ENCODE assay signal across 1 cellular context in the genomic region with DNA sequence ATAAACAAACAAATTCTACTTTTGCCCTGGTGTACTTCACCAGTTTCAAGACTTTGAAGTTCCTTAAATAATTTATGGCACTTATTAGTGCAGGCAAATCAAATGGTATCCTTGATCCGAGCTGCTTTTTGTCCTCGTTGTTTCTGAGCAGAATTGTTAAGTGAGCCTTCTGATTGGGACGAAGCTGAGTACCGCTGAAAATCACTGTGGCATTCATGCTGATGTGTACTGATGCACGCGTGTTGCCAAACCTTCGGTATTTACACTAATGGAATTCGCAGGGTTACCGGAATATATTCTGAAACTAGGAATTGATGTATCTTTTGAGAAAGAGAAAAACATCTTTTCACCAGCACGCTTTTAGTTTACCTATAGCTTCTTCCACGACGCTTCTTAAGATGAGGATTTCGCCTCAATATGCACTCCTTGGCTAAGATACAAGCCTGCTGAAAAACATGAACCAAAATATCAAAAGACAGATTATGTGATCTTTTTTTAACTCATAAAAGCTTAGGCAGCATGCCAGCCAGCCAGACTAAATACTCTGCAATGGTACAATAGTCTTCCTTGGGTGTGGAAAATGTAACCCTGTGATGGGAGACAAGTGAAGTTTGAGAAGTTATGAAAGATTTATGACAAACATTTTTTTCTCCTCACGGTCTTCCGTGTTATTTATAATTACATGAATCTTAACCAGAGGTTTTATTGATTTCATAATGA.
TF ChIP-seq lines count a peak whose summit lies in the region.

No MANE protein-coding gene starts in this region.

TF ChIP-seq in HEK293, 187 proteins besides CTCF, POLR2A, EP300 and RAD21 (continued from another document):
- TF ChIP-seq, protein P1, sequence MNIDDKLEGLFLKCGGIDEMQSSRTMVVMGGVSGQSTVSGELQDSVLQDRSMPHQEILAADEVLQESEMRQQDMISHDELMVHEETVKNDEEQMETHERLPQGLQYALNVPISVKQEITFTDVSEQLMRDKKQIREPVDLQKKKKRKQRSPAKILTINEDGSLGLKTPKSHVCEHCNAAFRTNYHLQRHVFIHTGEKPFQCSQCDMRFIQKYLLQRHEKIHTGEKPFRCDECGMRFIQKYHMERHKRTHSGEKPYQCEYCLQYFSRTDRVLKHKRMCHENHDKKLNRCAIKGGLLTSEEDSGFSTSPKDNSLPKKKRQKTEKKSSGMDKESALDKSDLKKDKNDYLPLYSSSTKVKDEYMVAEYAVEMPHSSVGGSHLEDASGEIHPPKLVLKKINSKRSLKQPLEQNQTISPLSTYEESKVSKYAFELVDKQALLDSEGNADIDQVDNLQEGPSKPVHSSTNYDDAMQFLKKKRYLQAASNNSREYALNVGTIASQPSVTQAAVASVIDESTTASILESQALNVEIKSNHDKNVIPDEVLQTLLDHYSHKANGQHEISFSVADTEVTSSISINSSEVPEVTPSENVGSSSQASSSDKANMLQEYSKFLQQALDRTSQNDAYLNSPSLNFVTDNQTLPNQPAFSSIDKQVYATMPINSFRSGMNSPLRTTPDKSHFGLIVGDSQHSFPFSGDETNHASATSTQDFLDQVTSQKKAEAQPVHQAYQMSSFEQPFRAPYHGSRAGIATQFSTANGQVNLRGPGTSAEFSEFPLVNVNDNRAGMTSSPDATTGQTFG (tag by site-specific recombination; IDR thresholded peaks at IDR 0.05; ENCODE audit: borderline replicate concordance): no peak
- no peak for TF ChIP-seq RBAK (tag by site-specific recombination; IDR thresholded peaks at IDR 0.05)
- TF ChIP-seq WT1 (tag by site-specific recombination; IDR thresholded peaks at IDR 0.05): no peak
- TF ChIP-seq ZNF140 (tag by site-specific recombination; IDR thresholded peaks at IDR 0.05): 0 out of 2 replicates have a peak, but pooled peaks have one; percentile 30
- TF ChIP-seq, protein P2, sequence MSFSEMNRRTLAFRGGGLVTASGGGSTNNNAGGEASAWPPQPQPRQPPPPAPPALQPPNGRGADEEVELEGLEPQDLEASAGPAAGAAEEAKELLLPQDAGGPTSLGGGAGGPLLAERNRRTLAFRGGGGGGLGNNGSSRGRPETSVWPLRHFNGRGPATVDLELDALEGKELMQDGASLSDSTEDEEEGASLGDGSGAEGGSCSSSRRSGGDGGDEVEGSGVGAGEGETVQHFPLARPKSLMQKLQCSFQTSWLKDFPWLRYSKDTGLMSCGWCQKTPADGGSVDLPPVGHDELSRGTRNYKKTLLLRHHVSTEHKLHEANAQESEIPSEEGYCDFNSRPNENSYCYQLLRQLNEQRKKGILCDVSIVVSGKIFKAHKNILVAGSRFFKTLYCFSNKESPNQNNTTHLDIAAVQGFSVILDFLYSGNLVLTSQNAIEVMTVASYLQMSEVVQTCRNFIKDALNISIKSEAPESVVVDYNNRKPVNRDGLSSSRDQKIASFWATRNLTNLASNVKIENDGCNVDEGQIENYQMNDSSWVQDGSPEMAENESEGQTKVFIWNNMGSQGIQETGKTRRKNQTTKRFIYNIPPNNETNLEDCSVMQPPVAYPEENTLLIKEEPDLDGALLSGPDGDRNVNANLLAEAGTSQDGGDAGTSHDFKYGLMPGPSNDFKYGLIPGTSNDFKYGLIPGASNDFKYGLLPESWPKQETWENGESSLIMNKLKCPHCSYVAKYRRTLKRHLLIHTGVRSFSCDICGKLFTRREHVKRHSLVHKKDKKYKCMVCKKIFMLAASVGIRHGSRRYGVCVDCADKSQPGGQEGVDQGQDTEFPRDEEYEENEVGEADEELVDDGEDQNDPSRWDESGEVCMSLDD (tag by site-specific recombination; IDR thresholded peaks at IDR 0.05): no peak
- TF ChIP-seq, protein P3, sequence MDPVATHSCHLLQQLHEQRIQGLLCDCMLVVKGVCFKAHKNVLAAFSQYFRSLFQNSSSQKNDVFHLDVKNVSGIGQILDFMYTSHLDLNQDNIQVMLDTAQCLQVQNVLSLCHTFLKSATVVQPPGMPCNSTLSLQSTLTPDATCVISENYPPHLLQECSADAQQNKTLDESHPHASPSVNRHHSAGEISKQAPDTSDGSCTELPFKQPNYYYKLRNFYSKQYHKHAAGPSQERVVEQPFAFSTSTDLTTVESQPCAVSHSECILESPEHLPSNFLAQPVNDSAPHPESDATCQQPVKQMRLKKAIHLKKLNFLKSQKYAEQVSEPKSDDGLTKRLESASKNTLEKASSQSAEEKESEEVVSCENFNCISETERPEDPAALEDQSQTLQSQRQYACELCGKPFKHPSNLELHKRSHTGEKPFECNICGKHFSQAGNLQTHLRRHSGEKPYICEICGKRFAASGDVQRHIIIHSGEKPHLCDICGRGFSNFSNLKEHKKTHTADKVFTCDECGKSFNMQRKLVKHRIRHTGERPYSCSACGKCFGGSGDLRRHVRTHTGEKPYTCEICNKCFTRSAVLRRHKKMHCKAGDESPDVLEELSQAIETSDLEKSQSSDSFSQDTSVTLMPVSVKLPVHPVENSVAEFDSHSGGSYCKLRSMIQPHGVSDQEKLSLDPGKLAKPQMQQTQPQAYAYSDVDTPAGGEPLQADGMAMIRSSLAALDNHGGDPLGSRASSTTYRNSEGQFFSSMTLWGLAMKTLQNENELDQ (tag by site-specific recombination; IDR thresholded peaks at IDR 0.05; ENCODE audit: low read depth): no peak
- TF ChIP-seq, protein P4, sequence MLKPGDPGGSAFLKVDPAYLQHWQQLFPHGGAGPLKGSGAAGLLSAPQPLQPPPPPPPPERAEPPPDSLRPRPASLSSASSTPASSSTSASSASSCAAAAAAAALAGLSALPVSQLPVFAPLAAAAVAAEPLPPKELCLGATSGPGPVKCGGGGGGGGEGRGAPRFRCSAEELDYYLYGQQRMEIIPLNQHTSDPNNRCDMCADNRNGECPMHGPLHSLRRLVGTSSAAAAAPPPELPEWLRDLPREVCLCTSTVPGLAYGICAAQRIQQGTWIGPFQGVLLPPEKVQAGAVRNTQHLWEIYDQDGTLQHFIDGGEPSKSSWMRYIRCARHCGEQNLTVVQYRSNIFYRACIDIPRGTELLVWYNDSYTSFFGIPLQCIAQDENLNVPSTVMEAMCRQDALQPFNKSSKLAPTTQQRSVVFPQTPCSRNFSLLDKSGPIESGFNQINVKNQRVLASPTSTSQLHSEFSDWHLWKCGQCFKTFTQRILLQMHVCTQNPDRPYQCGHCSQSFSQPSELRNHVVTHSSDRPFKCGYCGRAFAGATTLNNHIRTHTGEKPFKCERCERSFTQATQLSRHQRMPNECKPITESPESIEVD (tag by site-specific recombination; IDR thresholded peaks at IDR 0.05): peak; percentile 60; the same call in 1 of the 2 replicates
TF ChIP-seq in HEK293: peak in this region for 2.
